Comparison of ENCODE assay signal across 9 cellular contexts in genomic region chr1:239719642-239720258, GRCh38.
DNase-seq lines count a peak whose midpoint lies in the region; ATAC-seq and TF ChIP-seq lines count a peak whose summit lies in the region.
"Had no signal": no experiment of that assay in that cellular context is flagged by ENCODE, and none has a peak within 500 bp of the region (broad histone marks: within the 10 kb centered on the region; RNA-seq: fewer than 3 reads in every experiment).

No MANE protein-coding gene starts in this region.

- no peaks in the 10 kb centered on the region for H3K27me3 ChIP-seq in MM.1S (replicated peaks; ENCODE audit: insufficient read depth, low read length)

- H3K9ac ChIP-seq in MM.1S (ENCODE audit: low read length) = no peak overlapping the region
- H3K9ac ChIP-seq: parathyroid adenoma had no signal

- no peak overlapping the region for H3K27ac ChIP-seq in MM.1S (ENCODE audit: low read length)
- H3K27ac ChIP-seq: parathyroid adenoma had no signal

- H3K36me3 ChIP-seq in MM.1S (replicated peaks; ENCODE audit: insufficient read depth, low read length) = no peaks in the 10 kb centered on the region

- no peaks in the 10 kb centered on the region for H3F3A ChIP-seq in MM.1S (ENCODE audit: insufficient read depth, low read length)

- DNase-seq in MM.1S (peak; percentile 39), sciatic nerve (ENCODE audit: low spot score) (no peak), kidney glomerular epithelial cell (lab: John Stamatoyannopoulos, UW) (no peak), NCI-H345 treated with DMSO at 0.1 percent for 48 hours (lab: John Stamatoyannopoulos, UW; ENCODE audit: unreplicated experiment) (no peak), cerebellar cortex (ENCODE audit: low spot score) (no peak)
- DNase-seq in activated CD4-positive, alpha-beta T cell treated with anti-CD3 and anti-CD28 coated beads for 1 hour = peak; percentile 14
- DNase-seq in effector CD4-positive, alpha-beta T cell = peak; percentile 29
- peak; percentile 51 for DNase-seq in stimulated activated CD8-positive, alpha-beta memory T cell treated with anti-CD3 and anti-CD28 coated beads, Interleukin-4, amount 100 ng/mL, for 48 hours

- H3K4me2 ChIP-seq in MM.1S (ENCODE audit: low read depth, low read length) = no peak overlapping the region

- no peak overlapping the region for H3K4me3 ChIP-seq in MM.1S (ENCODE audit: low read length)

- no peaks in the 10 kb centered on the region for H4K20me1 ChIP-seq in MM.1S (ENCODE audit: insufficient read depth, low read length)

- ATAC-seq in sciatic nerve = no peak

- no peaks in the 10 kb centered on the region for H3K4me1 ChIP-seq in MM.1S (ENCODE audit: low read length)
- H3K4me1 ChIP-seq: parathyroid adenoma had no signal

- no peaks in the 10 kb centered on the region for H3K79me2 ChIP-seq in MM.1S (ENCODE audit: low read length)
- H3K79me2 ChIP-seq: parathyroid adenoma had no signal

- H3K9me2 ChIP-seq in MM.1S (replicated peaks; ENCODE audit: insufficient read depth, low read length) = no peaks in the 10 kb centered on the region

- no peak overlapping the region for H2AFZ ChIP-seq in MM.1S (ENCODE audit: low read length)
- H2AFZ ChIP-seq: parathyroid adenoma had no signal

- H3K9me3 ChIP-seq in MM.1S (replicated peaks; ENCODE audit: insufficient read depth, low read length) = no peaks in the 10 kb centered on the region

- intact Hi-C loops in sciatic nerve (cut with DNase I) = no loop called here

- TF ChIP-seq CTCF in MM.1S (IDR thresholded peaks at IDR 0.05; ENCODE audit: low read length) = no peak

Comparison
In these comparisons a context has a peak if more than half of its experiments do, and no peak if none do; other contexts are left out.
1. DNase-seq: peak in MM.1S (single experiment), activated CD4-positive, alpha-beta T cell treated with anti-CD3 and anti-CD28 coated beads for 1 hour (single experiment), effector CD4-positive, alpha-beta T cell (single experiment) and stimulated activated CD8-positive, alpha-beta memory T cell treated with anti-CD3 and anti-CD28 coated beads, Interleukin-4, amount 100 ng/mL, for 48 hours (single experiment); none in sciatic nerve (single experiment), kidney glomerular epithelial cell (single experiment), NCI-H345 treated with DMSO at 0.1 percent for 48 hours (single experiment) and cerebellar cortex (single experiment).